In genomic region chr18:3012920-3013810, GRCh38 we compare ENCODE assay signal across 8 cellular contexts. TPM values are rescaled to one million over a fixed set of nuclear protein-coding genes. Genes with fewer than 3 reads are reported as not detected.
A peak's percentile ranks its signal among the peaks of the same experiment; 100 is the strongest.
DNase-seq lines count a peak whose midpoint lies in the region; ATAC-seq lines count a peak whose summit lies in the region.

A gene with protein sequence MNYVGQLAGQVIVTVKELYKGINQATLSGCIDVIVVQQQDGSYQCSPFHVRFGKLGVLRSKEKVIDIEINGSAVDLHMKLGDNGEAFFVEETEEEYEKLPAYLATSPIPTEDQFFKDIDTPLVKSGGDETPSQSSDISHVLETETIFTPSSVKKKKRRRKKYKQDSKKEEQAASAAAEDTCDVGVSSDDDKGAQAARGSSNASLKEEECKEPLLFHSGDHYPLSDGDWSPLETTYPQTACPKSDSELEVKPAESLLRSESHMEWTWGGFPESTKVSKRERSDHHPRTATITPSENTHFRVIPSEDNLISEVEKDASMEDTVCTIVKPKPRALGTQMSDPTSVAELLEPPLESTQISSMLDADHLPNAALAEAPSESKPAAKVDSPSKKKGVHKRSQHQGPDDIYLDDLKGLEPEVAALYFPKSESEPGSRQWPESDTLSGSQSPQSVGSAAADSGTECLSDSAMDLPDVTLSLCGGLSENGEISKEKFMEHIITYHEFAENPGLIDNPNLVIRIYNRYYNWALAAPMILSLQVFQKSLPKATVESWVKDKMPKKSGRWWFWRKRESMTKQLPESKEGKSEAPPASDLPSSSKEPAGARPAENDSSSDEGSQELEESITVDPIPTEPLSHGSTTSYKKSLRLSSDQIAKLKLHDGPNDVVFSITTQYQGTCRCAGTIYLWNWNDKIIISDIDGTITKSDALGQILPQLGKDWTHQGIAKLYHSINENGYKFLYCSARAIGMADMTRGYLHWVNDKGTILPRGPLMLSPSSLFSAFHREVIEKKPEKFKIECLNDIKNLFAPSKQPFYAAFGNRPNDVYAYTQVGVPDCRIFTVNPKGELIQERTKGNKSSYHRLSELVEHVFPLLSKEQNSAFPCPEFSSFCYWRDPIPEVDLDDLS (minus strand): TSS chr18:3013144. CDS start chr18:2960840, 52,304 bp downstream.

- peak within 1 kb of the TSS; percentile 83 for H3K27ac ChIP-seq in effector memory CD4-positive, alpha-beta T cell (ENCODE audit: insufficient read depth, low read length, poor library complexity, severe bottlenecking)

- CTCF ChIA-PET in activated CD8-positive, alpha-beta memory T cell treated with anti-CD3 and anti-CD28 coated beads for 36 hours (lab: Charles Lee): no interaction called here

- DNase-seq in COLO829 (ENCODE audit: low spot score): peak; percentile 88
- DNase-seq in HT1080 (ENCODE audit: low read depth): peak; percentile 94
- DNase-seq in NOMO-1 (lab: John Stamatoyannopoulos, UW; ENCODE audit: unreplicated experiment in 2 of 2): peak; percentile 95 to 97
- DNase-seq in effector memory CD4-positive, alpha-beta T cell: peak; percentile 94 to 95 (median 94)
- DNase-seq in lung microvascular endothelial cell (ENCODE audit: low read depth in 2 of 2): peak; percentile 98
- DNase-seq in stimulated activated CD4-positive, alpha-beta T cell treated with anti-CD3 and anti-CD28 coated beads, TNF-alpha, amount 100 ng/mL, for 4 hours (ENCODE audit: low read depth in 3 of 3): peak; percentile 86 to 93 (median 92)

- no peaks in the 10 kb centered on the region for H3K36me3 ChIP-seq in effector memory CD4-positive, alpha-beta T cell (ENCODE audit: control insufficient read depth, insufficient read depth, low read length)

- peak within 1 kb of the TSS; percentile 67 for H3K4me3 ChIP-seq in effector memory CD4-positive, alpha-beta T cell (ENCODE audit: insufficient read depth, low read depth, low read length, poor library complexity, severe bottlenecking)

- ATAC-seq in GM21367 (IDR thresholded peaks at IDR 0.05; ENCODE audit: unreplicated experiment): peak; percentile 82

- no peaks in the 10 kb centered on the region for H3K9me3 ChIP-seq in effector memory CD4-positive, alpha-beta T cell (ENCODE audit: control insufficient read depth, low read length)

- POLR2A ChIA-PET in activated CD8-positive, alpha-beta memory T cell treated with anti-CD3 and anti-CD28 coated beads for 36 hours (lab: Charles Lee): interaction anchor here (0.5 to 1.2 kb wide), 2 partner anchors 15 to 31 kb away, joined by 3 read pairs; no protein-coding TSS in a partner anchor

- peaks cover 41% of the 10 kb centered on the region for H3K4me1 ChIP-seq in effector memory CD4-positive, alpha-beta T cell (ENCODE audit: control insufficient read depth, insufficient read depth, low read length, poor library complexity, severe bottlenecking)

- no peaks in the 10 kb centered on the region for H3K27me3 ChIP-seq in effector memory CD4-positive, alpha-beta T cell (replicated peaks; ENCODE audit: control insufficient read depth, insufficient read depth, low read length, poor library complexity, severe bottlenecking)

RNA-seq across cellular contexts. Expression of the gene that starts here (rescaled TPM):
- 5.3 and 6.6 TPM in 2 replicates for total RNA-seq in HT1080 (2014; rRNA removed; shearing (Covaris generic))
- polyA plus RNA-seq in HT1080 (2015; cell fraction: cytosol; rRNA removed): 6.8 and 8.1 TPM in 2 replicates
- 12.0 and 12.9 TPM in 2 replicates for polyA plus RNA-seq in HT1080 (2015; cell fraction: nucleus; rRNA removed)
- total RNA-seq in activated CD8-positive, alpha-beta memory T cell treated with anti-CD3 and anti-CD28 coated beads for 36 hours: 10 to 100 TPM; 72.6 to 77.4 TPM
- 18.1 and 34.3 TPM in 2 replicates for total RNA-seq in lung microvascular endothelial cell

Comparison
In these comparisons a context has a peak if more than half of its experiments do, and no peak if none do; other contexts are left out.
1. Peak in every context shown above with its lines: DNase-seq, ATAC-seq, H3K4me3 ChIP-seq and H3K27ac ChIP-seq.